In the genomic region with DNA sequence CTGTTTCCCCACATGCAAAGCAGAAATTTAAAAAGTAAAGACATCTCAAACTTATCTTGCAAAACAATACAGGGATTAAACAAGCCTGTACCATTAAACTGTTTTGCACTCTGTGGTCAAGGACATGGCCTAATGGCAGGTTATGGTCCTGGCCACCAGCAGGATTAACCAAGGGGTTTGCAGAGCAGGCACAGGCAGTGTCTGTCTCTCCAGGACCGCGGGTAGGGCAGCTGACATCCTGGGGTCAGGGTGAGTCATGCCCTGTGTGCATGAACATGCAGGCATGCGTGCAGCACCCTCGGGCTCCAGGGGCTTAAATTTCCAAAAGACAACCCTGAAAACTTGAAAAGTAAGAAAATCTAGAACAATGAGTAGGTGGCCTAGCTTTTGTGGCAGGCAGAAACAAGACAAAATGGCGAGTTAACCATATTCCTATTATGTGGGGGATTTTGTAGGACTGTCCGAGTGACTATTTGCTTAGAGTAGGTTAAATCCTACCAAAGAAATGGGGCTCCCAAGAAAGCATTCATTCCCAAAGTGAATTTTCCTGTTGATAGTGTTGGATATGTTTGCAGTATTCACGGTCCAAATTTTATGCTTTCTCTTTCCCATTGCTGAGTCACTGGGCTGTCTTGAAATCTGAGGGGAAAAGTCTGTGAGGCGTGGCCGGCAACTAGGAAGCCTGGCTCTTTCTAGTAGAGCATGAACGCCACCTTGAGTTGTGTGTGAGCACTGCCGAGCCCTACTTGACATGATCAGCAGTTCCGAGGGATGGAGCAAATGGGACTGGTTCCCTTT, we compare ENCODE assay signal across 1 cellular context.
TF ChIP-seq lines count a peak whose summit lies in the region.

No MANE protein-coding gene starts in this region.

TF ChIP-seq in K562, 482 proteins besides CTCF, POLR2A, EP300 and RAD21 (continued from another document):
- no peak for TF ChIP-seq PTBP1 (IDR thresholded peaks at IDR 0.05; ENCODE audit: low read depth, low read length)
- no peak for TF ChIP-seq HSF4 (CRISPR knock-in tag; IDR thresholded peaks at IDR 0.05; ENCODE audit: borderline replicate concordance)
- TF ChIP-seq SRSF1 (IDR thresholded peaks at IDR 0.05; ENCODE audit: low read depth, low read length) = no peak
- TF ChIP-seq SMARCE1 (IDR thresholded peaks at IDR 0.05) = no peak
- no peak for TF ChIP-seq ZNF274 (IDR thresholded peaks at IDR 0.05; ENCODE audit: borderline replicate concordance, low read depth, low read length)
- TF ChIP-seq, protein P1, sequence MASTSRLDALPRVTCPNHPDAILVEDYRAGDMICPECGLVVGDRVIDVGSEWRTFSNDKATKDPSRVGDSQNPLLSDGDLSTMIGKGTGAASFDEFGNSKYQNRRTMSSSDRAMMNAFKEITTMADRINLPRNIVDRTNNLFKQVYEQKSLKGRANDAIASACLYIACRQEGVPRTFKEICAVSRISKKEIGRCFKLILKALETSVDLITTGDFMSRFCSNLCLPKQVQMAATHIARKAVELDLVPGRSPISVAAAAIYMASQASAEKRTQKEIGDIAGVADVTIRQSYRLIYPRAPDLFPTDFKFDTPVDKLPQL (IDR thresholded peaks at IDR 0.05; ENCODE audit: extremely low read depth, insufficient read length) = no peak
TF ChIP-seq in K562: peak in this region for 59.
